In genomic region chr2:173448938-173449471, GRCh38 we compare ENCODE assay signal across 8 cellular contexts.
DNase-seq lines count a peak whose midpoint lies in the region; ATAC-seq, FAIRE-seq and TF ChIP-seq lines count a peak whose summit lies in the region.

No MANE protein-coding gene starts in this region.

- ATAC-seq in A549: peak; percentile 97 to 99
- peak; percentile 72 for ATAC-seq in GM19035 (IDR thresholded peaks at IDR 0.05; ENCODE audit: unreplicated experiment)
- ATAC-seq in left cardiac atrium: peak; percentile 94 to 98
- ATAC-seq in HG03442 (IDR thresholded peaks at IDR 0.05; ENCODE audit: unreplicated experiment): no peak

- peak overlapping the region; percentile 80 to 90 for H3K27ac ChIP-seq in A549
- 0 out of 2 replicates have a peak overlapping the region, but pooled peaks have one; percentile 11 for H3K27ac ChIP-seq in KMS-11

- WGBS in A549 (ENCODE audit: missing lambda C conversion rate): 15% methylated on average over 17 of the region's 17 CpGs

- peak overlapping the region; percentile 99 for H2AFZ ChIP-seq in KMS-11 (ENCODE audit: low read depth)

- TF ChIP-seq POLR2A in A549 (IDR thresholded peaks at IDR 0.05; ENCODE audit: low read length): peak; percentile 55; the same call in 1 of the 2 replicates

- no peak for FAIRE-seq in A549 (lab: Jason Lieb, UNC)

- H3K79me2 ChIP-seq in KMS-11 (ENCODE audit: insufficient read depth, low read depth): no peaks in the 10 kb centered on the region

- H4K20me1 ChIP-seq in KMS-11 (ENCODE audit: insufficient read depth): no peaks in the 10 kb centered on the region

- H3K4me2 ChIP-seq in A549 (peak overlapping the region; percentile 74), KMS-11 (peak overlapping the region; percentile 57)

- H3K36me3 ChIP-seq in KMS-11 (ENCODE audit: insufficient read depth): no peaks in the 10 kb centered on the region

- TF ChIP-seq EP300 in A549 (IDR thresholded peaks at IDR 0.05): no peak

- H3K9me3 ChIP-seq in A549: no peaks in the 10 kb centered on the region

- CTCF ChIA-PET in A549 (lab: Yijun Ruan, JAX): interaction anchor here (0.6 to 8.0 kb wide), 38 partner anchors 8 to 1154 kb away, joined by 3 to 121 read pairs (median 4); no protein-coding TSS in a partner anchor

- POLR2A ChIA-PET in A549 (lab: Yijun Ruan, JAX): interaction anchor here (1.9 kb wide), 1 partner anchor 46 kb away, joined by 14 read pairs; no protein-coding TSS in a partner anchor

- no peak overlapping the region for H3K9ac ChIP-seq in KMS-11

- H3K4me1 ChIP-seq in A549 (no peaks in the 10 kb centered on the region), KMS-11 (ENCODE audit: low read depth, poor library complexity, severe bottlenecking) (peaks cover 4% of the 10 kb centered on the region)

- H3K4me3 ChIP-seq in A549 (peak overlapping the region; percentile 38), KMS-11 (IDR thresholded peaks at IDR 0.05; ENCODE audit: insufficient read depth, low read depth, low read length) (peak overlapping the region; percentile 58)

- intact Hi-C loops in left cardiac atrium (cut with DNase I): no loop called here

- DNase-seq in A549 (ENCODE audit: low read depth in 1 of 2, low spot score in 1 of 2) (peak; percentile 73 to 90), SK-N-DZ (ENCODE audit: low spot score) (peak; percentile 88), left cardiac atrium (peak; percentile 81), renal cortical epithelial cell (ENCODE audit: low read depth) (peak; percentile 78)
- peak; percentile 21 for DNase-seq in activated naive CD8-positive, alpha-beta T cell treated with anti-CD3 and anti-CD28 coated beads, Interleukin-2, amount 50 U/mL, for 16 hours (ENCODE audit: low read depth, low spot score)

- no peaks in the 10 kb centered on the region for H3K27me3 ChIP-seq in KMS-11 (ENCODE audit: insufficient read depth, low read depth)

- peak; percentile 82 to 87 for TF ChIP-seq RAD21 in A549 (conservative IDR thresholded peaks at IDR 0.05 in 1 of 2, IDR thresholded peaks at IDR 0.05 in 1 of 2)

- peak; percentile 78 for TF ChIP-seq CTCF in A549 (IDR thresholded peaks at IDR 0.05)
- TF ChIP-seq CTCF in KMS-11 (conservative IDR thresholded peaks at IDR 0.05; ENCODE audit: low read depth, low read length): peak; percentile 85

TF ChIP-seq in A549, 52 proteins besides CTCF, POLR2A, EP300 and RAD21 (continues in another document):
- TF ChIP-seq HEYL (CRISPR knock-in tag; IDR thresholded peaks at IDR 0.05) (no peak), RCOR1 (IDR thresholded peaks at IDR 0.05; ENCODE audit: low read depth, low read length) (no peak), RARB (CRISPR knock-in tag; IDR thresholded peaks at IDR 0.05) (no peak), ZC3H11A (IDR thresholded peaks at IDR 0.05) (no peak), MYC (IDR thresholded peaks at IDR 0.05; ENCODE audit: borderline replicate concordance, low read length) (no peak), FOXS1 (CRISPR knock-in tag; IDR thresholded peaks at IDR 0.05) (no peak), TP53 (CRISPR knock-in tag; IDR thresholded peaks at IDR 0.05) (no peak), JUNB (IDR thresholded peaks at IDR 0.05) (no peak), REST (IDR thresholded peaks at IDR 0.05) (no peak), HES2 (IDR thresholded peaks at IDR 0.05) (no peak), SMC3 (IDR thresholded peaks at IDR 0.05) (peak; percentile 91), KDM1A (IDR thresholded peaks at IDR 0.05; ENCODE audit: low read depth) (no peak), ELK1 (IDR thresholded peaks at IDR 0.05; ENCODE audit: low read depth, low read length) (no peak), HOXA7 (CRISPR knock-in tag; IDR thresholded peaks at IDR 0.05) (no peak), NPAS2 (CRISPR knock-in tag; IDR thresholded peaks at IDR 0.05; ENCODE audit: borderline replicate concordance) (no peak), SREBF2 (IDR thresholded peaks at IDR 0.05) (no peak), JUN (IDR thresholded peaks at IDR 0.05) (peak in 1 of 2 experiments; percentile 50; a peak in 1 of 5 replicates), CBX8 (IDR thresholded peaks at IDR 0.05) (no peak), CHD2 (IDR thresholded peaks at IDR 0.05; ENCODE audit: low read length, partially characterized antibody) (no peak), MAZ (IDR thresholded peaks at IDR 0.05; ENCODE audit: borderline replicate concordance, low read depth, low read length) (no peak), CEBPB (IDR thresholded peaks at IDR 0.05) (no peak), HMGXB4 (CRISPR knock-in tag; IDR thresholded peaks at IDR 0.05; ENCODE audit: borderline replicate concordance) (no peak), FOSL2 (IDR thresholded peaks at IDR 0.05) (no peak), FOSL2 (CRISPR knock-in tag; IDR thresholded peaks at IDR 0.05) (no peak), NFE2L2 (conservative IDR thresholded peaks at IDR 0.05; ENCODE audit: low read length) (no peak), E2F6 (IDR thresholded peaks at IDR 0.05; ENCODE audit: borderline replicate concordance, low read depth) (no peak), POLR2AphosphoS2 (conservative IDR thresholded peaks at IDR 0.05; ENCODE audit: low read length) (no peak), MAX (IDR thresholded peaks at IDR 0.05) (peak; percentile 54; the same call in 1 of the 2 replicates)

Comparison
In these comparisons a context has a peak if more than half of its experiments do, and no peak if none do; other contexts are left out.
1. DNase-seq: peak in every context shown above with its lines; median percentile 88 in SK-N-DZ; 82 in A549; 81 in left cardiac atrium; 78 in renal cortical epithelial cell; 21 in activated naive CD8-positive, alpha-beta T cell treated with anti-CD3 and anti-CD28 coated beads, Interleukin-2, amount 50 U/mL, for 16 hours.